11 cellular contexts compared by ENCODE assay signal in the genomic region with DNA sequence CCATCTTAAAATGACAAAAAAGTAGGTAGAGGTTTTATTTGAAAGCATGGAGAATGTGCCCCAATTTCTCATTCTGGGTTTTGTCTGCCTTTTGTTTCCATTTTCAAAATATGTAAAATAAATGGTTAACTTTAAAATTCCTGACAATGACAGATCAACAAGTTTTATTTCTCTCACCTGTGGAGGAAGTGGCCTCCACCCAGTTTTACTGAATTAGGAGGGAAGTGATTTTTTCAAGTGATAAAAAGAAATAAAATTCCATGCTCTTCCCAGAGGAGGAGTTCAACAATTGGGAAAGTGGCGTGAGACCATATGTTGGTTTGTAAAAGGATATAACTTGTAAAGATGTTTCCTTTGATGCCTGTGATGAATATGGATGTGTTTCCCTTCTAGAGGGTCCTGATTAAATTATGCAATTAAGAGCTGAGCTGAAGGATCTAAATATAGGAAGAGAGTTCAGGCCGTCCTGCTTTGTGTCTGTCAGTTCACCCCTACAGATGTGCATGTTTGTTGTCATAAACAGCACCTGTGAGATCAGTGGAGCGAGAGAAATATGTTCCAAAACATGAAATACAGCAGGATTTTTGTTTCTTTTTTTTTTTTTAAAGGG. TPM values are rescaled to one million over a fixed set of nuclear protein-coding genes. Genes with fewer than 3 reads are reported as not detected.
DNase-seq lines count a peak whose midpoint lies in the region; ATAC-seq and TF ChIP-seq lines count a peak whose summit lies in the region.
"Had no signal": no experiment of that assay in that cellular context is flagged by ENCODE, and none has a peak within 500 bp of the region (broad histone marks: within the 10 kb centered on the region; RNA-seq: fewer than 3 reads in every experiment).

No MANE protein-coding gene starts in this region.

- no peak for TF ChIP-seq POLR2A in testis (IDR thresholded peaks at IDR 0.05)
- TF ChIP-seq POLR2A in right lobe of liver (IDR thresholded peaks at IDR 0.05): no peak

- intact Hi-C loops in testis (cut with DNase I; ENCODE audit: low total_unique reads): no loop called here
- intact Hi-C loops in right lobe of liver (cut with DNase I): no loop called here

- H3K4me3 ChIP-seq in thymus (ENCODE audit: low read length) (peak overlapping the region; percentile 11), testis (no peak overlapping the region), right lobe of liver (no peak overlapping the region)

- WGBS in thymus: 28% methylated on average over 3 of the region's 3 CpGs
- 74 to 75% methylated on average over 3 of the region's 3 CpGs for WGBS in testis, 2 donors
- WGBS in right lobe of liver (ENCODE audit: insufficient coverage, low coverage, low lambda C conversion rate, missing lambda C conversion rate): 70% methylated on average over 3 of the region's 3 CpGs

- no peaks in the 10 kb centered on the region for H3K27me3 ChIP-seq in thymus (ENCODE audit: control insufficient read depth, insufficient read depth)
- no peaks in the 10 kb centered on the region for H3K27me3 ChIP-seq in testis
- no peaks in the 10 kb centered on the region for H3K27me3 ChIP-seq in right lobe of liver

- H3K36me3 ChIP-seq in thymus (ENCODE audit: control insufficient read depth, insufficient read depth): no peaks in the 10 kb centered on the region
- no peaks in the 10 kb centered on the region for H3K36me3 ChIP-seq in testis (ENCODE audit: low read depth, missing control alignments)
- H3K36me3 ChIP-seq in right lobe of liver: no peaks in the 10 kb centered on the region

- peak; percentile 5 for DNase-seq in NCI-H82 (lab: John Stamatoyannopoulos, UW)
- no peak for DNase-seq in NCI-H82 treated with DMSO at 0.1 percent for 48 hours (lab: John Stamatoyannopoulos, UW; ENCODE audit: unreplicated experiment)
- peak; percentile 58 for DNase-seq in NCI-H2171 treated with DMSO at 0.1 percent for 48 hours (lab: John Stamatoyannopoulos, UW)
- DNase-seq in amygdala (lab: John Stamatoyannopoulos, UW): no peak
- DNase-seq in testis: no peak
- no peak for DNase-seq in right lobe of liver
- DNase-seq: 8988T; activated CD4-positive, alpha-beta T cell treated with anti-CD3 and anti-CD28 coated beads, Interleukin-2, amount 10 ng/mL, durations not matched to agents 7 days and 5 days; activated naive CD4-positive, alpha-beta T cell treated with anti-CD3 and anti-CD28 coated beads, Interleukin-2, amount 50 U/mL, for 16 hours had no signal

- TF ChIP-seq CTCF in testis (IDR thresholded peaks at IDR 0.05) (no peak), right lobe of liver (IDR thresholded peaks at IDR 0.05) (no peak)

- peaks cover 25% of the 10 kb centered on the region for H3K4me1 ChIP-seq in thymus (ENCODE audit: control insufficient read depth, insufficient read depth, low read length)
- no peaks in the 10 kb centered on the region for H3K4me1 ChIP-seq in testis
- H3K4me1 ChIP-seq in right lobe of liver: peaks cover 0 to 57% (median 18%) of the 10 kb centered on the region in 4 donors

- H3K27ac ChIP-seq in thymus (ENCODE audit: low read depth) (no peak overlapping the region), testis (no peak overlapping the region), right lobe of liver (no peak overlapping the region)

- H3K9me3 ChIP-seq in thymus (ENCODE audit: control insufficient read depth): no peaks in the 10 kb centered on the region
- no peaks in the 10 kb centered on the region for H3K9me3 ChIP-seq in testis
- H3K9me3 ChIP-seq in right lobe of liver: no peaks in the 10 kb centered on the region

- ATAC-seq in HG02678 (IDR thresholded peaks at IDR 0.05; ENCODE audit: unreplicated experiment): peak; percentile 50
- no peak for ATAC-seq in right lobe of liver

RNA-seq across cellular contexts. Expression of a gene that starts 19.5 kb away (rescaled TPM):
- 6.8 TPM for polyA plus RNA-seq in thymus
- 10 to 100 TPM; 29.6 to 37.6 TPM for total RNA-seq in testis
- polyA plus RNA-seq in testis (ENCODE audit: insufficient read depth, low read depth, low replicate concordance): 30.1 TPM
- 10 to 100 TPM; 12.4 to 30.5 (median 18.4) TPM for total RNA-seq in right lobe of liver

Comparison
In these comparisons a context has a peak if more than half of its experiments do, and no peak if none do; other contexts are left out.
1. DNase-seq: peak in NCI-H82 (single experiment) and NCI-H2171 treated with DMSO at 0.1 percent for 48 hours (single experiment); none in NCI-H82 treated with DMSO at 0.1 percent for 48 hours (single experiment), amygdala (0 of 56), testis (single experiment) and right lobe of liver (0 of 3).